ENCODE assay signal across 8 cellular contexts in the genomic region with DNA sequence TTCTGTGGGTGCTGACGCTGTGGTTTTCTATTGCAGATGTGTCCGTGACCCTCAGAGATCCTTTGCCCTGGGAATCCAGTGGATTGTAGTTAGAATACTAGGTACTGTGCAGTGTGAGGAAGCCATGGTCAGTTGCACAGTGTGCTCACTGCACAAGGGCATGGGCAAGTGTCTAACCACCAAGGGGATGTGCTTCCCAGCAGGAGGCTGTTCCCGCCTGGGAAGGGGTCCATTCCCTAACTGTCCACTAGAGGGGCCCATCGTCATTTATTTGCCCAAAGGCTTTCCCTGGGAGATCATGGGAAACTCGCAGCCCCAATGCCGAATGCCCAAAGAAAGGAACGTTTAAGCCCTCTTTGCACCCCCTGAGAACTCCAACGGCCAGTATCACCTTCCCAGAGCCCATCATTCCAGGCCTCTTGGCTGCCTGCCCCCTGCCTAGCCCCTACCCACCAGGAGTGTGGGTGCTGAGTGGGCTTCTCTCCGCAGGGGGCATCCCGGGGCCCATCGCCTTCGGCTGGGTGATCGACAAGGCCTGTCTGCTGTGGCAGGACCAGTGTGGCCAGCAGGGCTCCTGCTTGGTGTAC. TPM values are rescaled to one million over a fixed set of nuclear protein-coding genes. Genes with fewer than 3 reads are reported as not detected.
DNase-seq lines count a peak whose midpoint lies in the region; ATAC-seq, FAIRE-seq and TF ChIP-seq lines count a peak whose summit lies in the region.

No MANE protein-coding gene starts in this region.

- H3K4me1 ChIP-seq in PC-9 (replicated peaks; ENCODE audit: insufficient read depth): no peaks in the 10 kb centered on the region
- peaks cover 4% of the 10 kb centered on the region for H3K4me1 ChIP-seq in astrocyte (ENCODE audit: insufficient read depth, low read length)

- CTCF ChIA-PET in PC-9 (lab: Charles Lee): interaction anchor here (0.6 to 0.9 kb wide), 2 partner anchors 13 to 513 kb away, joined by 3 to 4 read pairs; no protein-coding TSS in a partner anchor

- H3K9me2 ChIP-seq in PC-9 (ENCODE audit: insufficient read depth): no peaks in the 10 kb centered on the region

- ATAC-seq in left cardiac atrium (peak; percentile 62 to 72), GM19397 (IDR thresholded peaks at IDR 0.05; ENCODE audit: unreplicated experiment) (no peak), HG02970 (IDR thresholded peaks at IDR 0.05; ENCODE audit: low FRiP score, unreplicated experiment) (no peak)

- H3K4me1 Mint-ChIP-seq in astrocyte (ENCODE audit: low read depth, unreplicated experiment): peaks cover 6% of the 10 kb centered on the region

- TF ChIP-seq CTCF in PC-9 (conservative IDR thresholded peaks at IDR 0.05) (peak; percentile 91), astrocyte (IDR thresholded peaks at IDR 0.05; ENCODE audit: insufficient read depth, low read depth, low read length) (peak; percentile 92)

- H3K9me3 ChIP-seq in PC-9 (ENCODE audit: insufficient read depth, low read depth) (no peaks in the 10 kb centered on the region), astrocyte (ENCODE audit: insufficient read depth, low read depth, low read length) (no peaks in the 10 kb centered on the region)

- H3F3A ChIP-seq in PC-9 (ENCODE audit: insufficient read depth, low read depth): peaks cover 45% of the 10 kb centered on the region

- intact Hi-C loops in PC-9 (cut with micrococcal nuclease; ENCODE audit: unreplicated experiment): loop anchor here (1.0 to 5.0 kb wide), 3 partner anchors 123 to 168 kb away; no protein-coding TSS in a partner anchor
- intact Hi-C loops in left cardiac atrium (cut with DNase I): loop anchor here (2.0 to 5.0 kb wide), 3 partner anchors 119 to 139 kb away; no protein-coding TSS in a partner anchor

- no peak overlapping the region for H2AFZ ChIP-seq in PC-9
- H2AFZ ChIP-seq in astrocyte (ENCODE audit: low read depth, low read length): no peak overlapping the region

- in situ Hi-C loops in KBM-7 (cut with MboI; ENCODE audit: low pct_unique_long_range_greater_than_20kb, low sequenced_read_pairs): no loop called here

- no peaks in the 10 kb centered on the region for H3K9me3 Mint-ChIP-seq in astrocyte (ENCODE audit: unreplicated experiment)

- no peaks in the 10 kb centered on the region for H3K79me2 ChIP-seq in PC-9 (ENCODE audit: low read depth)
- no peaks in the 10 kb centered on the region for H3K79me2 ChIP-seq in astrocyte (ENCODE audit: insufficient read depth, low read length)

- POLR2A ChIA-PET in PC-9 (lab: Charles Lee; ENCODE audit: unreplicated experiment): no interaction called here

- H4K20me1 ChIP-seq in PC-9 (ENCODE audit: insufficient read depth) (peaks cover 27% of the 10 kb centered on the region), astrocyte (ENCODE audit: insufficient read depth, low read length) (no peaks in the 10 kb centered on the region)

- no peak overlapping the region for H3K9ac ChIP-seq in astrocyte (ENCODE audit: low read length)

- H3K36me3 ChIP-seq in PC-9 (ENCODE audit: low read depth) (0 out of 2 replicates have a peak, but pooled peaks cover 17% of the 10 kb centered on the region), astrocyte (ENCODE audit: insufficient read depth, low read length) (no peaks in the 10 kb centered on the region)

- H3K4me3 Mint-ChIP-seq in astrocyte (ENCODE audit: unreplicated experiment): no peak overlapping the region

- FAIRE-seq in astrocyte (lab: Jason Lieb, UNC): no peak

- no TSS peak for BruUV-seq in PC-9 (replicated peaks; lab: Mats Ljungman, UMichigan)

- H3K4me2 ChIP-seq in PC-9 (no peak overlapping the region), astrocyte (ENCODE audit: low read length) (no peak overlapping the region)

- H3K4me3 ChIP-seq in PC-9: no peak overlapping the region
- no peak overlapping the region for H3K4me3 ChIP-seq in astrocyte (ENCODE audit: insufficient read depth, low read depth, low read length)

- no peaks in the 10 kb centered on the region for H3K36me3 Mint-ChIP-seq in astrocyte (ENCODE audit: low read depth, unreplicated experiment)

- H3K27ac Mint-ChIP-seq in astrocyte (ENCODE audit: unreplicated experiment): peak overlapping the region; percentile 48

- H3K27me3 Mint-ChIP-seq in astrocyte (ENCODE audit: low read depth, unreplicated experiment): peaks cover 39% of the 10 kb centered on the region

- H3K27ac ChIP-seq in PC-9 (no peak overlapping the region), astrocyte (ENCODE audit: low read depth, low read length) (no peak overlapping the region)

- H3K27me3 ChIP-seq in PC-9 (ENCODE audit: insufficient read depth, low read depth) (no peaks in the 10 kb centered on the region), astrocyte (ENCODE audit: insufficient read depth, low read length) (peaks cover 11% of the 10 kb centered on the region)

- DNase-seq in DMS79 treated with DMSO at 0.1 percent for 48 hours (lab: John Stamatoyannopoulos, UW) (peak; percentile 75), KBM-7 (peak; percentile 73), PC-9 (peak; percentile 53 to 76), astrocyte (ENCODE audit: low read depth) (peak; percentile 37), left cardiac atrium (peak; percentile 74), retina (peak; percentile 88)

RNA-seq across cellular contexts. Expression of a gene that starts 26.2 kb away (rescaled TPM):
- 14.1 and 19.3 TPM in 2 replicates for total RNA-seq in PC-9 (2021)
- total RNA-seq in astrocyte: 0.43 TPM in 1 of 2 replicates, not detected in the other
- 10 to 100 TPM; 15.1 to 35.5 TPM for total RNA-seq in left cardiac atrium

RNA-seq across cellular contexts. Expression of a gene that starts 40.1 kb away (rescaled TPM):
- total RNA-seq in PC-9 (2021) (0.98 and 1.3 TPM in 2 replicates), astrocyte (0.10 and 0.16 TPM in 2 replicates), left cardiac atrium (not detected)

Comparison
In these comparisons a context has a peak if more than half of its experiments do, and no peak if none do; other contexts are left out.
1. DNase-seq: peak in every context shown above with its lines; median percentile 88 in retina; 75 in DMS79 treated with DMSO at 0.1 percent for 48 hours; 74 in left cardiac atrium; 73 in KBM-7; 64 in PC-9; 37 in astrocyte.
2. ATAC-seq: peak in left cardiac atrium (2 of 2); none in GM19397 (single experiment) and HG02970 (single experiment).
3. RNA of a gene that starts 26.2 kb away (total RNA-seq): 15.1 to 35.5 TPM in left cardiac atrium and 14.1 to 19.3 TPM in PC-9; 0.43 TPM in astrocyte; every median in the first group is over 10 times any median in the second.